Comparison of ENCODE assay signal across 8 cellular contexts in genomic region chr14:54627718-54628345, GRCh38.
DNase-seq lines count a peak whose midpoint lies in the region; ATAC-seq and TF ChIP-seq lines count a peak whose summit lies in the region.

No MANE protein-coding gene starts in this region.

- H3K27ac Mint-ChIP-seq in endodermal cell: peak overlapping the region; percentile 13

- H3K9me3 Mint-ChIP-seq in endodermal cell: peaks cover 4% of the 10 kb centered on the region

- TF ChIP-seq CTCF in endodermal cell (conservative IDR thresholded peaks at IDR 0.05): no peak
- no peak for TF ChIP-seq CTCF in transverse colon (IDR thresholded peaks at IDR 0.05)

- H3K36me3 ChIP-seq in endodermal cell (ENCODE audit: control insufficient read depth, insufficient read depth, low read length) (no peaks in the 10 kb centered on the region), mucosa of stomach (ENCODE audit: control insufficient read depth, insufficient read depth, low read length) (no peaks in the 10 kb centered on the region), transverse colon (no peaks in the 10 kb centered on the region)

- in situ Hi-C loops in transverse colon (cut with MboI; ENCODE audit: low pct_ligation_motif_present in 1 of 4, low pct_unique_long_range_greater_than_20kb in 1 of 4, low sequenced_read_pairs in 3 of 4): no loop called here

- peaks cover 5% of the 10 kb centered on the region for H3K4me1 ChIP-seq in endodermal cell (ENCODE audit: control insufficient read depth, insufficient read depth, low read length)
- peaks cover 12% of the 10 kb centered on the region for H3K4me1 ChIP-seq in mucosa of stomach (ENCODE audit: control insufficient read depth, insufficient read depth, low read length)
- H3K4me1 ChIP-seq in transverse colon: peaks cover 10 to 49% (median 19%) of the 10 kb centered on the region in 4 donors

- no peak overlapping the region for H3K4me3 Mint-ChIP-seq in endodermal cell

- peaks cover 3% of the 10 kb centered on the region for H3K9me3 ChIP-seq in endodermal cell (ENCODE audit: control insufficient read depth, low read length)
- no peaks in the 10 kb centered on the region for H3K9me3 ChIP-seq in mucosa of stomach (ENCODE audit: control insufficient read depth, low read length)
- no peaks in the 10 kb centered on the region for H3K9me3 ChIP-seq in transverse colon

- no peak for TF ChIP-seq EP300 in transverse colon (IDR thresholded peaks at IDR 0.05; ENCODE audit: low read depth)

- whole genome bisulfite sequencing in endodermal cell (ENCODE audit: insufficient coverage in 1 of 2, insufficient read length in 1 of 2), 2 experiments: 79 to 82% methylated on average over 9 to 11 of the region's 11 CpGs
- 30 to 51% methylated on average over 3 to 11 of the region's 11 CpGs for WGBS in transverse colon (ENCODE audit: low coverage in 1 of 2), 2 donors

- TF ChIP-seq POLR2A in transverse colon (IDR thresholded peaks at IDR 0.05): no peak

- H3K4me3 ChIP-seq in endodermal cell (ENCODE audit: low read length) (no peak overlapping the region), mucosa of stomach (ENCODE audit: low read length) (no peak overlapping the region), transverse colon (peak overlapping the region in 1 of 4 donors; percentile 11)

- H3K27ac ChIP-seq in endodermal cell (ENCODE audit: low read depth, low read length) (peak overlapping the region; percentile 55), transverse colon (peak overlapping the region; percentile 71 to 77 (median 74))

- intact Hi-C loops in transverse colon (cut with DNase I; ENCODE audit: low total_unique reads): no loop called here

- ATAC-seq in GM18861 (IDR thresholded peaks at IDR 0.05; ENCODE audit: unreplicated experiment) (peak; percentile 65), HG02885 (IDR thresholded peaks at IDR 0.05; ENCODE audit: poor library complexity, unreplicated experiment) (peak; percentile 82)

- H3K36me3 Mint-ChIP-seq in endodermal cell (ENCODE audit: low read depth): no peaks in the 10 kb centered on the region

- H3K27me3 Mint-ChIP-seq in endodermal cell (ENCODE audit: insufficient read depth): peaks cover 3% of the 10 kb centered on the region

- DNase-seq in T-helper 9 cell (peak; percentile 12), endodermal cell (no peak), transverse colon (no peak), SW 1271 (lab: John Stamatoyannopoulos, UW) (no peak), NCI-H69 (lab: John Stamatoyannopoulos, UW) (no peak)

- H3K4me1 Mint-ChIP-seq in endodermal cell: peaks cover 33% of the 10 kb centered on the region

- H3K9ac ChIP-seq in endodermal cell (ENCODE audit: extremely low read depth, low read length, poor library complexity, severe bottlenecking) (no peak overlapping the region), mucosa of stomach (ENCODE audit: low read length) (peak overlapping the region; percentile 14)

- no peaks in the 10 kb centered on the region for H3K27me3 ChIP-seq in endodermal cell (ENCODE audit: control insufficient read depth, insufficient read depth, low read length, poor library complexity, severe bottlenecking)
- no peaks in the 10 kb centered on the region for H3K27me3 ChIP-seq in mucosa of stomach (ENCODE audit: control insufficient read depth, insufficient read depth, low read length)
- no peaks in the 10 kb centered on the region for H3K27me3 ChIP-seq in transverse colon
